In genomic region chrX:54529166-54529558, GRCh38 we compare ENCODE assay signal across 9 cellular contexts. TPM values are rescaled to one million over a fixed set of nuclear protein-coding genes. Genes with fewer than 3 reads are reported as not detected.
DNase-seq lines count a peak whose midpoint lies in the region; ATAC-seq and TF ChIP-seq lines count a peak whose summit lies in the region.
"Had no signal": no experiment of that assay in that cellular context is flagged by ENCODE, and none has a peak within 500 bp of the region (broad histone marks: within the 10 kb centered on the region; RNA-seq: fewer than 3 reads in every experiment).

No MANE protein-coding gene starts in this region.

- peak overlapping the region; percentile 51 to 64 for H3K9ac ChIP-seq in stomach smooth muscle (ENCODE audit: low read length in 2 of 2)

- H3K27me3 Mint-ChIP-seq in T-helper 1 cell treated with Interleukin-12 subunit alpha and Interleukin-12 subunit beta and Interleukin-4 antibody, amounts not matched to agents 30 μg/mL and 1 μg/mL, for 36 hours (ENCODE audit: low read depth), result no peaks in the 10 kb centered on the region
- no peaks in the 10 kb centered on the region for H3K27me3 Mint-ChIP-seq in T-cell
- peaks cover 4% of the 10 kb centered on the region for H3K27me3 Mint-ChIP-seq in glutamatergic neuron (ENCODE audit: unreplicated experiment)

- in situ Hi-C loops in GM13976 (cut with MboI; ENCODE audit: low sequenced_read_pairs, unreplicated experiment), result no loop called here

- DNase-seq in T-helper 1 cell (no peak), T-cell (no peak), glutamatergic neuron (no peak), GM13976 (ENCODE audit: low spot score) (no peak), GDM1 (lab: John Stamatoyannopoulos, UW) (no peak)

- no peaks in the 10 kb centered on the region for H3K36me3 ChIP-seq in stomach smooth muscle (ENCODE audit: control insufficient read depth in 2 of 2, insufficient read depth in 2 of 2, low read length in 2 of 2)

- H3K36me3 Mint-ChIP-seq in T-helper 1 cell treated with Interleukin-12 subunit alpha and Interleukin-12 subunit beta and Interleukin-4 antibody, amounts not matched to agents 30 μg/mL and 1 μg/mL, for 36 hours (ENCODE audit: low read depth), result peaks cover 16% of the 10 kb centered on the region
- peaks cover 3% of the 10 kb centered on the region for H3K36me3 Mint-ChIP-seq in T-cell
- H3K36me3 Mint-ChIP-seq in glutamatergic neuron (ENCODE audit: unreplicated experiment), result no peaks in the 10 kb centered on the region

- peak overlapping the region; percentile 69 to 73 for H3K4me3 ChIP-seq in stomach smooth muscle (ENCODE audit: low read length in 2 of 2)

- peaks cover 22% of the 10 kb centered on the region for H3K4me1 Mint-ChIP-seq in T-helper 1 cell treated with Interleukin-12 subunit alpha and Interleukin-12 subunit beta and Interleukin-4 antibody, amounts not matched to agents 30 μg/mL and 1 μg/mL, for 36 hours (ENCODE audit: low read depth)
- H3K4me1 Mint-ChIP-seq in T-cell (peaks cover 15 to 35% (median 31%) of the 10 kb centered on the region in 3 donors), glutamatergic neuron (ENCODE audit: low read depth, unreplicated experiment) (peaks cover 6% of the 10 kb centered on the region)

- POLR2A ChIA-PET in T-cell (lab: Charles Lee), result no interaction called here

- peaks cover 0 to 4% of the 10 kb centered on the region in 2 donors for H3K9me3 ChIP-seq in stomach smooth muscle (ENCODE audit: control insufficient read depth in 2 of 2, low read length in 2 of 2)

- H3K9me3 Mint-ChIP-seq in T-helper 1 cell treated with Interleukin-12 subunit alpha and Interleukin-12 subunit beta and Interleukin-4 antibody, amounts not matched to agents 30 μg/mL and 1 μg/mL, for 36 hours, result peaks cover 12% of the 10 kb centered on the region
- H3K9me3 Mint-ChIP-seq in T-cell (no peaks in the 10 kb centered on the region), glutamatergic neuron (ENCODE audit: unreplicated experiment) (peaks cover 3% of the 10 kb centered on the region)

- H3K27me3 ChIP-seq in stomach smooth muscle (ENCODE audit: control insufficient read depth in 1 of 2, insufficient read depth in 2 of 2, low read length in 2 of 2), result peaks cover 0 to 6% of the 10 kb centered on the region in 2 donors

- ATAC-seq in T-cell (replicated peaks in 1 of 4), result no peak
- ATAC-seq in GM21360 (IDR thresholded peaks at IDR 0.05; ENCODE audit: unreplicated experiment), result no peak

- H3K4me1 ChIP-seq in stomach smooth muscle (ENCODE audit: control insufficient read depth, insufficient read depth, low read length), result peaks cover 9% of the 10 kb centered on the region

- TF ChIP-seq CTCF in glutamatergic neuron (IDR thresholded peaks at IDR 0.05; ENCODE audit: partially characterized antibody, unreplicated experiment), result no peak
- no peak for TF ChIP-seq CTCF in GM13976 (IDR thresholded peaks at IDR 0.05; ENCODE audit: borderline replicate concordance, control extremely low read depth, extremely low read depth, insufficient read depth, missing control alignments)

- peak overlapping the region; percentile 64 for H3K27ac ChIP-seq in stomach smooth muscle (ENCODE audit: low read length)

- CTCF ChIA-PET in T-cell (lab: Charles Lee), result no interaction called here

- peak overlapping the region; percentile 83 for H3K4me3 Mint-ChIP-seq in T-helper 1 cell treated with Interleukin-12 subunit alpha and Interleukin-12 subunit beta and Interleukin-4 antibody, amounts not matched to agents 30 μg/mL and 1 μg/mL, for 36 hours
- H3K4me3 Mint-ChIP-seq in T-cell (peak overlapping the region; percentile 90 to 94 (median 92)), glutamatergic neuron (ENCODE audit: unreplicated experiment) (peak overlapping the region; percentile 92)

- peak overlapping the region; percentile 93 for H3K27ac Mint-ChIP-seq in T-helper 1 cell treated with Interleukin-12 subunit alpha and Interleukin-12 subunit beta and Interleukin-4 antibody, amounts not matched to agents 30 μg/mL and 1 μg/mL, for 36 hours
- H3K27ac Mint-ChIP-seq in T-cell (peak overlapping the region; percentile 50 to 94), glutamatergic neuron (ENCODE audit: unreplicated experiment) (peak overlapping the region; percentile 99)

RNA-seq across cellular contexts. Expression of gene GNL3L, which starts 0.9 kb away (rescaled TPM):
- total RNA-seq in T-cell, result 10 to 100 TPM; 42.5 to 47.1 (median 43.3) TPM
- 29.2 TPM for total RNA-seq in glutamatergic neuron (ENCODE audit: unreplicated experiment)

RNA-seq across cellular contexts. Expression of gene FGD1, which starts 33.1 kb away (rescaled TPM):
- under 1 TPM in 4 of 5 donors, not detected in 1; 0.08 to 0.13 (median 0.09) TPM for total RNA-seq in T-cell
- total RNA-seq in glutamatergic neuron (ENCODE audit: unreplicated experiment), result 18.8 TPM
- total RNA-seq: T-helper 1 cell treated with Interleukin-12 subunit alpha and Interleukin-12 subunit beta and Interleukin-4 antibody, amounts not matched to agents 30 ng/mL and 1 ng/mL, for 36 hours had no signal

Comparison
In these comparisons a context has a peak if more than half of its experiments do, and no peak if none do; other contexts are left out.
1. RNA of gene FGD1, which starts 33.1 kb away (total RNA-seq): 18.8 TPM in glutamatergic neuron (single experiment); 0.08 to 0.13 TPM in T-cell; every median in the first group is over 10 times any median in the second.
2. Peak in every context shown above with its lines, with median percentiles within 50 percentile points of each other: H3K27ac Mint-ChIP-seq and H3K4me3 Mint-ChIP-seq.